8 cellular contexts compared by ENCODE assay signal in genomic region chr1:154198756-154199562, GRCh38. TPM values are rescaled to one million over a fixed set of nuclear protein-coding genes. Genes with fewer than 3 reads are reported as not detected.
DNase-seq lines count a peak whose midpoint lies in the region; TF ChIP-seq lines count a peak whose summit lies in the region.

No MANE protein-coding gene starts in this region.

- H3K4me1 Mint-ChIP-seq in CD14-positive monocyte = peaks cover 12% of the 10 kb centered on the region
- peaks cover 2% of the 10 kb centered on the region for H3K4me1 Mint-ChIP-seq in glutamatergic neuron (ENCODE audit: low read depth, unreplicated experiment)

- H3K9me3 Mint-ChIP-seq in CD14-positive monocyte (no peaks in the 10 kb centered on the region), glutamatergic neuron (ENCODE audit: unreplicated experiment) (no peaks in the 10 kb centered on the region)

- H3K27me3 Mint-ChIP-seq in CD14-positive monocyte (ENCODE audit: low read depth in 3 of 3) (peaks cover 0 to 1% (median 1%) of the 10 kb centered on the region in 3 donors), glutamatergic neuron (ENCODE audit: unreplicated experiment) (peaks cover 10% of the 10 kb centered on the region)

- in situ Hi-C loops in GM13977 (cut with MboI; ENCODE audit: low pct_unique_long_range_greater_than_20kb, low sequenced_read_pairs, unreplicated experiment) = no loop called here

- H3K27ac Mint-ChIP-seq in CD14-positive monocyte (no peak overlapping the region), glutamatergic neuron (ENCODE audit: unreplicated experiment) (no peak overlapping the region)

- DNase-seq in CD14-positive monocyte (ENCODE audit: low spot score) (no peak), GM13977 (ENCODE audit: low spot score) (peak; percentile 53), NCI-H460 (ENCODE audit: extremely low read depth, low read depth) (peak; percentile 64), glutamatergic neuron (peak; percentile 24), renal cortical epithelial cell (ENCODE audit: low read depth) (peak; percentile 74), LoVo (ENCODE audit: low spot score) (no peak), NCI-H2029 treated with DMSO at 0.1 percent for 48 hours (lab: John Stamatoyannopoulos, UW) (no peak)
- peak; percentile 31 to 38 for DNase-seq in activated T-cell treated with anti-CD3 and anti-CD28 coated beads, Interleukin-2, amount 50 U/mL, for 48 hours

- TF ChIP-seq CTCF in CD14-positive monocyte (IDR thresholded peaks at IDR 0.05) (peak; percentile 71), GM13977 (IDR thresholded peaks at IDR 0.05; ENCODE audit: extremely low read depth, insufficient read depth, missing control alignments) (peak; percentile 62), glutamatergic neuron (IDR thresholded peaks at IDR 0.05; ENCODE audit: partially characterized antibody, unreplicated experiment) (peak; percentile 57)

- H3K36me3 Mint-ChIP-seq in CD14-positive monocyte = no peaks in the 10 kb centered on the region
- H3K36me3 Mint-ChIP-seq in glutamatergic neuron (ENCODE audit: unreplicated experiment) = no peaks in the 10 kb centered on the region

- intact Hi-C loops in CD14-positive monocyte (cut with micrococcal nuclease) = loop anchor here in 1 of 2 donors (5.0 kb wide), 1 partner anchor 73 kb away; the partner anchor contains the start of gene HAX1

- H3K4me3 Mint-ChIP-seq in CD14-positive monocyte (no peak overlapping the region), glutamatergic neuron (ENCODE audit: unreplicated experiment) (no peak overlapping the region)

RNA-seq across cellular contexts. Expression of gene TPM3, which starts 7.1 kb away (rescaled TPM):
- polyA plus RNA-seq in CD14-positive monocyte = 1,000 to 10,000 TPM; 1,153 to 1,159 TPM
- total RNA-seq in NCI-H460 (2014; rRNA removed; shearing (Covaris generic)) = 476 and 501 TPM in 2 replicates
- polyA plus RNA-seq in NCI-H460 (2014; cell fraction: nucleus; rRNA removed) = 577 and 596 TPM in 2 replicates
- total RNA-seq in glutamatergic neuron (ENCODE audit: unreplicated experiment) = 392 TPM
- 654 and 806 TPM in 2 replicates for total RNA-seq in renal cortical epithelial cell

RNA-seq across cellular contexts. Expression of gene CFAP141, which starts 7.2 kb away (rescaled TPM):
- not detected for polyA plus RNA-seq in CD14-positive monocyte
- total RNA-seq in NCI-H460 (2014; rRNA removed; shearing (Covaris generic)) = not detected in 2 replicates
- polyA plus RNA-seq in NCI-H460 (2014; cell fraction: nucleus; rRNA removed) = not detected in 2 replicates
- total RNA-seq in glutamatergic neuron (ENCODE audit: unreplicated experiment) = not detected
- not detected in 2 replicates for total RNA-seq in renal cortical epithelial cell

RNA-seq across cellular contexts. Expression of gene UBAP2L, which starts 21.8 kb away (rescaled TPM):
- polyA plus RNA-seq in CD14-positive monocyte = 10 to 100 TPM; 40.1 to 46.8 TPM
- total RNA-seq in NCI-H460 (2014; rRNA removed; shearing (Covaris generic)) = 80.7 and 95.5 TPM in 2 replicates
- 143 and 179 TPM in 2 replicates for polyA plus RNA-seq in NCI-H460 (2014; cell fraction: nucleus; rRNA removed)
- 259 TPM for total RNA-seq in glutamatergic neuron (ENCODE audit: unreplicated experiment)
- 21.9 and 127 TPM in 2 replicates for total RNA-seq in renal cortical epithelial cell

RNA-seq across cellular contexts. Expression of gene NUP210L, which starts 44.1 kb away (rescaled TPM):
- polyA plus RNA-seq in CD14-positive monocyte = not detected
- 0.02 TPM in 1 of 2 replicates, not detected in the other for total RNA-seq in NCI-H460 (2014; rRNA removed; shearing (Covaris generic))
- not detected in 2 replicates for polyA plus RNA-seq in NCI-H460 (2014; cell fraction: nucleus; rRNA removed)
- total RNA-seq in glutamatergic neuron (ENCODE audit: unreplicated experiment) (0.10 TPM), renal cortical epithelial cell (0.05 TPM in 1 of 2 replicates, not detected in the other)

Comparison
In these comparisons a context has a peak if more than half of its experiments do, and no peak if none do; other contexts are left out.
1. DNase-seq: peak in GM13977 (single experiment), NCI-H460 (single experiment), activated T-cell treated with anti-CD3 and anti-CD28 coated beads, Interleukin-2, amount 50 U/mL, for 48 hours (2 of 2), glutamatergic neuron (single experiment) and renal cortical epithelial cell (single experiment); none in CD14-positive monocyte (single experiment), LoVo (single experiment) and NCI-H2029 treated with DMSO at 0.1 percent for 48 hours (single experiment).
2. Peak in every context shown above with its lines, with median percentiles within 50 percentile points of each other: CTCF ChIP-seq.